ENCODE assay signal across 8 cellular contexts in genomic region chr19:19404879-19405860, GRCh38. TPM values are rescaled to one million over a fixed set of nuclear protein-coding genes. Genes with fewer than 3 reads are reported as not detected.
DNase-seq lines count a peak whose midpoint lies in the region; ATAC-seq and TF ChIP-seq lines count a peak whose summit lies in the region.

Gene GATAD2A (plus strand): TSS chr19:19405675. CDS start chr19:19465346, 59,671 bp downstream.

- H3K4me3 Mint-ChIP-seq in progenitor cell of endocrine pancreas (ENCODE audit: low read depth), result peak within 1 kb of the TSS; percentile 97

- peak; percentile 20 for TF ChIP-seq CTCF in GM12873 (IDR thresholded peaks at IDR 0.05; ENCODE audit: insufficient read depth, low read depth, low read length, missing control alignments)
- TF ChIP-seq CTCF in heart right ventricle (IDR thresholded peaks at IDR 0.05), result peak in 8 of 9 donors; percentile 25 to 75 (median 53)
- peak; percentile 30 for TF ChIP-seq CTCF in progenitor cell of endocrine pancreas (IDR thresholded peaks at IDR 0.05; ENCODE audit: unreplicated experiment)
- peak; percentile 46 for TF ChIP-seq CTCF in upper lobe of right lung (IDR thresholded peaks at IDR 0.05)

- no peaks in the 10 kb centered on the region for H3K27me3 Mint-ChIP-seq in progenitor cell of endocrine pancreas

- H3K27me3 ChIP-seq in heart right ventricle, result no peaks in the 10 kb centered on the region
- no peaks in the 10 kb centered on the region for H3K27me3 ChIP-seq in upper lobe of right lung

- peak; percentile 71 for DNase-seq in NCI-H1092 treated with DMSO at 0.1 percent for 48 hours (lab: John Stamatoyannopoulos, UW)
- DNase-seq in amniotic epithelial cell (ENCODE audit: low read depth), result peak; percentile 88
- DNase-seq in heart right ventricle, result peak; percentile 93 to 96
- peak; percentile 88 for DNase-seq in progenitor cell of endocrine pancreas (ENCODE audit: low spot score, unreplicated experiment)
- peak; percentile 96 for DNase-seq in upper lobe of right lung

- no peaks in the 10 kb centered on the region for H3K9me3 Mint-ChIP-seq in progenitor cell of endocrine pancreas (ENCODE audit: low read depth)

- H3K4me3 ChIP-seq in heart right ventricle, result peak within 1 kb of the TSS; percentile 80 to 98 (median 92)
- H3K4me3 ChIP-seq in upper lobe of right lung, result peak within 1 kb of the TSS; percentile 80

- peaks cover 40% of the 10 kb centered on the region for H3K4me1 Mint-ChIP-seq in progenitor cell of endocrine pancreas (ENCODE audit: low read depth)

- no peaks in the 10 kb centered on the region for H3K36me3 Mint-ChIP-seq in progenitor cell of endocrine pancreas (ENCODE audit: insufficient read depth)

- H3K4me1 ChIP-seq in heart right ventricle, result peaks cover 13 to 69% (median 46%) of the 10 kb centered on the region in 9 donors
- peaks cover 47% of the 10 kb centered on the region for H3K4me1 ChIP-seq in upper lobe of right lung

- intact Hi-C loops in T-helper 1 cell treated with Interleukin-12 subunit alpha and Interleukin-12 subunit beta and Interleukin-4 antibody, amounts not matched to agents 30 ng/mL and 1 ng/mL, for 36 hours (cut with micrococcal nuclease), result loop anchor here (1.0 to 10.0 kb wide), 8 partner anchors 20 to 1020 kb away; partner anchors contain the start of genes BORCS8, KLHL26, MAU2 and RFXANK
- intact Hi-C loops in heart right ventricle (cut with DNase I) (loop anchor here in 7 of 10 donors (1.0 to 10.0 kb wide), 10 partner anchors 18 to 82 kb away; no protein-coding TSS in a partner anchor), upper lobe of right lung (cut with DNase I) (loop anchor here (10.0 kb wide), 1 partner anchor 80 kb away; no protein-coding TSS in a partner anchor)

- peak within 1 kb of the TSS; percentile 72 to 95 (median 89) for H3K27ac ChIP-seq in heart right ventricle
- H3K27ac ChIP-seq in upper lobe of right lung, result peak within 1 kb of the TSS; percentile 91

- no peaks in the 10 kb centered on the region for H3K36me3 ChIP-seq in heart right ventricle
- no peaks in the 10 kb centered on the region for H3K36me3 ChIP-seq in upper lobe of right lung

- 2% methylated on average over 63 to 90 of the region's 90 CpGs for WGBS in heart right ventricle, 2 donors

- ATAC-seq in HG02623 (IDR thresholded peaks at IDR 0.05; ENCODE audit: unreplicated experiment) (peak; percentile 66), heart right ventricle (peak; percentile 94 to 97 (median 95)), upper lobe of right lung (peak; percentile 97)

- H3K9me3 ChIP-seq in heart right ventricle, result no peaks in the 10 kb centered on the region
- no peaks in the 10 kb centered on the region for H3K9me3 ChIP-seq in upper lobe of right lung

- peak within 1 kb of the TSS; percentile 98 for H3K27ac Mint-ChIP-seq in progenitor cell of endocrine pancreas

RNA-seq across cellular contexts. Expression of gene GATAD2A, which starts in this region (rescaled TPM):
- total RNA-seq in T-helper 1 cell treated with Interleukin-12 subunit alpha and Interleukin-12 subunit beta and Interleukin-4 antibody, amounts not matched to agents 30 ng/mL and 1 ng/mL, for 36 hours, result 128 and 135 TPM in 2 replicates
- 10 to 100 TPM; 22.1 to 48.5 (median 26.0) TPM for total RNA-seq in heart right ventricle
- 10 to 100 TPM in 1 of 2 donors, 1 to 10 TPM in 1; 7.5 to 13.3 TPM for polyA plus RNA-seq in heart right ventricle
- total RNA-seq in progenitor cell of endocrine pancreas, result 91.0 and 98.7 TPM in 2 replicates
- 85.8 TPM for total RNA-seq in upper lobe of right lung

Comparison
In these comparisons a context has a peak if more than half of its experiments do, and no peak if none do; other contexts are left out.
1. Peak in every context shown above with its lines: DNase-seq, ATAC-seq, H3K4me3 ChIP-seq and H3K27ac ChIP-seq.